In the genomic region with DNA sequence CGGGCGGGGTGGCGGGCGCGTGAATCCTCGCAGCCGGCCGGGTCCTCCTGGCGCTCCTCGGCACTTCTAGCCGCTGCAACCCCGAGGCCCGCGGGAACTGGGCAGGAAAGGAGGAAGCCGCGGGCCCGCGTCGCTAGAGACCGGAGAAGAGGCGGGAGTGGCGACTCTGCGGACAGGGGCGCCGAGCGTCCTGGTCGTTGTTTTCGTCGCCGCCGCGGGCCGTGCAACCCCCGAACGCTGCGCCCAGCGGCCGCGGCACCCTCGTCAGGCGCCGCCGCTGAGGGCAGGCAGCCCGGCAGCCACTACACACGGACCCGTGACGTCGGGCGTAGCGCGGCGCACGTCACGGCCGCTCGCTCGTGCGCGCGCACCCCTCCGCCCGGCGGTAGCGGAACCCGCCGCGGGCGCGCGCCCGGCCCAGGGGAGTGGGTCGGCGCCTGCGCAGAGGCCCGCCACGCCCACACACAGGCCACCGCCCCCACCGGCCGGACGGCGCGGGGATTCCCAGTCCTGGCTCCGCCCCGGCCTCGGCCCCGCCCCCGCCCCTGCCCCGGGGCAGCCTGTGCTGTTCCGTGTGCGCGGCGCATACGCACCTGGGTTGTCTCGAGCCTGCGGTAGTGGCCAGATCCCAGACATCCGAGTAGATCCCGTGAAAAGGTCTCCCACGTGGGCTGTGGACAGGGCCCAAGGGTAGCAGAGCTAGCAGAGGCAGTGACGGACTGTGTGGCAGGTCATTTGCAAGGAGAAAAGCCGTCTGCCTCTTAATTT, we compare ENCODE assay signal across 8 cellular contexts. TPM values are rescaled to one million over a fixed set of nuclear protein-coding genes. Genes with fewer than 3 reads are reported as not detected.
DNase-seq lines count a peak whose midpoint lies in the region; ATAC-seq and TF ChIP-seq lines count a peak whose summit lies in the region.

A gene with protein sequence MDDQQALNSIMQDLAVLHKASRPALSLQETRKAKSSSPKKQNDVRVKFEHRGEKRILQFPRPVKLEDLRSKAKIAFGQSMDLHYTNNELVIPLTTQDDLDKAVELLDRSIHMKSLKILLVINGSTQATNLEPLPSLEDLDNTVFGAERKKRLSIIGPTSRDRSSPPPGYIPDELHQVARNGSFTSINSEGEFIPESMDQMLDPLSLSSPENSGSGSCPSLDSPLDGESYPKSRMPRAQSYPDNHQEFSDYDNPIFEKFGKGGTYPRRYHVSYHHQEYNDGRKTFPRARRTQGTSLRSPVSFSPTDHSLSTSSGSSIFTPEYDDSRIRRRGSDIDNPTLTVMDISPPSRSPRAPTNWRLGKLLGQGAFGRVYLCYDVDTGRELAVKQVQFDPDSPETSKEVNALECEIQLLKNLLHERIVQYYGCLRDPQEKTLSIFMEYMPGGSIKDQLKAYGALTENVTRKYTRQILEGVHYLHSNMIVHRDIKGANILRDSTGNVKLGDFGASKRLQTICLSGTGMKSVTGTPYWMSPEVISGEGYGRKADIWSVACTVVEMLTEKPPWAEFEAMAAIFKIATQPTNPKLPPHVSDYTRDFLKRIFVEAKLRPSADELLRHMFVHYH (minus strand): TSS at position 321 of the 768 bp plus-strand sequence. CDS start 44,846 bp downstream, outside the sequence.

- intact Hi-C loops in left lung (cut with DNase I), result no loop called here

- H4K20me1 ChIP-seq in BLaER1, result peaks cover 43% of the 10 kb centered on the region

- peak; percentile 85 for ATAC-seq in GM19324 (IDR thresholded peaks at IDR 0.05; ENCODE audit: low FRiP score, unreplicated experiment)
- ATAC-seq in HG03460 (IDR thresholded peaks at IDR 0.05; ENCODE audit: unreplicated experiment), result peak; percentile 69
- ATAC-seq in left lung, result peak; percentile 93

- H3K27ac ChIP-seq in BLaER1, result peak within 1 kb of the TSS; percentile 99
- peak within 1 kb of the TSS; percentile 100 for H3K27ac ChIP-seq in left lung

- TF ChIP-seq CTCF in left lung (IDR thresholded peaks at IDR 0.05), result no peak

- H3K27me3 ChIP-seq in BLaER1 (no peaks in the 10 kb centered on the region), left lung (no peaks in the 10 kb centered on the region)

- H3K9me3 ChIP-seq in BLaER1 (no peaks in the 10 kb centered on the region), left lung (no peaks in the 10 kb centered on the region)

- H3K4me3 ChIP-seq in BLaER1, result peak within 1 kb of the TSS; percentile 99
- H3K4me3 ChIP-seq in left lung, result peak within 1 kb of the TSS; percentile 83 to 96

- H3K4me1 ChIP-seq in BLaER1 (peaks cover 57% of the 10 kb centered on the region), left lung (peaks cover 12 to 57% of the 10 kb centered on the region in 2 donors)

- peaks cover 10% of the 10 kb centered on the region; the same call in 1 of the 2 replicates for H3K36me3 ChIP-seq in BLaER1
- no peaks in the 10 kb centered on the region for H3K36me3 ChIP-seq in left lung

- H3K4me2 ChIP-seq in BLaER1, result peak within 1 kb of the TSS; percentile 89

- DNase-seq in NCI-H69 (lab: John Stamatoyannopoulos, UW) (peak; percentile 93), dedifferentiated amniotic fluid mesenchymal stem cell (ENCODE audit: extremely low spot score) (peak; percentile 82), left lung (peak; percentile 93 to 99)
- DNase-seq in activated CD4-positive, alpha-beta T cell treated with anti-CD3 and anti-CD28 coated beads, Interleukin-2, amount 50 U/mL, for 24 hours (ENCODE audit: low read depth in 1 of 2, low spot score in 1 of 2), result peak; percentile 86 to 91
- peak; percentile 94 for DNase-seq in stimulated activated CD4-positive, alpha-beta T cell treated with anti-CD3 and anti-CD28 coated beads, Interleukin-2, amount 100 ng/mL, for 4 hours (ENCODE audit: low read depth)

- H3K9ac ChIP-seq in BLaER1, result peak within 1 kb of the TSS; percentile 99

RNA-seq across cellular contexts. Expression of the gene that starts here (rescaled TPM):
- total RNA-seq in left lung, result 10 to 100 TPM; 61.4 to 84.9 TPM

Comparison
In these comparisons a context has a peak if more than half of its experiments do, and no peak if none do; other contexts are left out.
1. Peak in every context shown above with its lines: DNase-seq, ATAC-seq, H3K4me3 ChIP-seq and H3K27ac ChIP-seq.